Comparison of ENCODE assay signal across 1 cellular context in genomic region chr5:150486402-150487198, GRCh38.
TF ChIP-seq lines count a peak whose summit lies in the region.

No MANE protein-coding gene starts in this region.

TF ChIP-seq in K562, 482 proteins besides CTCF, POLR2A, EP300 and RAD21 (continued from another document):
- peak; percentile 70; the same call in 1 of the 2 replicates for TF ChIP-seq TOE1 (IDR thresholded peaks at IDR 0.05; ENCODE audit: borderline replicate concordance)
- no peak for TF ChIP-seq TOE1 (CRISPR knock-in tag; IDR thresholded peaks at IDR 0.05; ENCODE audit: borderline replicate concordance, low read depth)
- peak; percentile 93 for TF ChIP-seq CHD4 (IDR thresholded peaks at IDR 0.05; ENCODE audit: insufficient read depth, insufficient replicate concordance, low read depth, low read length, poor library complexity, severe bottlenecking)
- no peak for TF ChIP-seq HSF4 (CRISPR knock-in tag; IDR thresholded peaks at IDR 0.05; ENCODE audit: borderline replicate concordance)
- TF ChIP-seq FOXJ2 (tag; IDR thresholded peaks at IDR 0.05), result no peak
- TF ChIP-seq SMAD4 (CRISPR knock-in tag; conservative IDR thresholded peaks at IDR 0.05), result peak; percentile 39; the same call in 1 of the 2 replicates
- no peak for TF ChIP-seq JUND (IDR thresholded peaks at IDR 0.05; ENCODE audit: borderline replicate concordance, low read depth, low read length)
- TF ChIP-seq JUND (tag; IDR thresholded peaks at IDR 0.05; ENCODE audit: borderline replicate concordance, low read depth, low read length), result no peak
- TF ChIP-seq HDAC1 (IDR thresholded peaks at IDR 0.05), result peak; percentile 46 to 63; a peak in 2 of 4 replicates
- TF ChIP-seq ZNF589 (CRISPR knock-in tag; IDR thresholded peaks at IDR 0.05; ENCODE audit: low read depth), result peak; percentile 54; the same call in 1 of the 2 replicates
- TF ChIP-seq CBX1 (IDR thresholded peaks at IDR 0.05; ENCODE audit: low read depth), result peak; percentile 61; the same call in 1 of the 2 replicates
- peak; percentile 39; the same call in 1 of the 2 replicates for TF ChIP-seq FOXM1 (IDR thresholded peaks at IDR 0.05; ENCODE audit: low read depth)
- TF ChIP-seq FOXM1 (CRISPR knock-in tag; IDR thresholded peaks at IDR 0.05; ENCODE audit: low read depth), result no peak
- no peak for TF ChIP-seq NR0B1 (IDR thresholded peaks at IDR 0.05; ENCODE audit: partially characterized antibody)
- TF ChIP-seq MCM3 (IDR thresholded peaks at IDR 0.05), result no peak
- TF ChIP-seq TEAD4 (IDR thresholded peaks at IDR 0.05; ENCODE audit: low read length), result no peak
- TF ChIP-seq TEAD4 (CRISPR knock-in tag; IDR thresholded peaks at IDR 0.05; ENCODE audit: borderline replicate concordance), result no peak
- TF ChIP-seq HOMEZ (CRISPR knock-in tag; IDR thresholded peaks at IDR 0.05), result no peak
- no peak for TF ChIP-seq BRCA1 (IDR thresholded peaks at IDR 0.05)
- no peak for TF ChIP-seq BRCA1 (CRISPR knock-in tag; IDR thresholded peaks at IDR 0.05)
- TF ChIP-seq ESRRA (IDR thresholded peaks at IDR 0.05; ENCODE audit: borderline replicate concordance, low read depth), result no peak; the same call in 1 of the 2 replicates
- TF ChIP-seq NCOA6 (IDR thresholded peaks at IDR 0.05), result no peak
- TF ChIP-seq CXXC5 (CRISPR knock-in tag; IDR thresholded peaks at IDR 0.05), result peak; percentile 83
- peak; percentile 50; the same call in 1 of the 2 replicates for TF ChIP-seq ZBTB7A (IDR thresholded peaks at IDR 0.05; ENCODE audit: borderline replicate concordance, control insufficient read depth, low read depth, low read length)
- no peak for TF ChIP-seq ZNF830 (CRISPR knock-in tag; IDR thresholded peaks at IDR 0.05)
- peak; percentile 64 for TF ChIP-seq VEZF1 (CRISPR knock-in tag; IDR thresholded peaks at IDR 0.05)
- no peak for TF ChIP-seq CBX3 (IDR thresholded peaks at IDR 0.05; ENCODE audit: borderline replicate concordance in 1 of 2, low read length in 2 of 2)
- TF ChIP-seq NFRKB (IDR thresholded peaks at IDR 0.05; ENCODE audit: low read depth), result 0 out of 2 replicates have a peak, but pooled peaks have one; percentile 13
- no peak for TF ChIP-seq MYC (IDR thresholded peaks at IDR 0.05; ENCODE audit: low read depth, low read length)
- 0 out of 2 replicates have a peak, but pooled peaks have one; percentile 40 for TF ChIP-seq MYC (CRISPR knock-in tag; IDR thresholded peaks at IDR 0.05; ENCODE audit: borderline replicate concordance, low read depth)
- TF ChIP-seq HDAC2 (IDR thresholded peaks at IDR 0.05), result peak; percentile 94; the same call in 1 of the 2 replicates
- 0 out of 4 replicates have a peak, but pooled peaks of 1 of the 2 experiments have one; percentile 60 for TF ChIP-seq UBTF (IDR thresholded peaks at IDR 0.05; ENCODE audit: borderline replicate concordance in 1 of 2, low read depth in 2 of 2, low read length in 2 of 2)
- TF ChIP-seq YY1 (IDR thresholded peaks at IDR 0.05; ENCODE audit: borderline replicate concordance in 1 of 3, control insufficient read depth in 1 of 3, extremely low read depth in 1 of 3, insufficient read depth in 3 of 3, insufficient read length in 1 of 3, insufficient replicate concordance in 2 of 3, low read depth in 1 of 3, low read length in 2 of 3), result peak in 1 of 3 experiments; percentile 5
- TF ChIP-seq PHF20 (IDR thresholded peaks at IDR 0.05; ENCODE audit: partially characterized antibody), result peak; percentile 14
- TF ChIP-seq NONO (IDR thresholded peaks at IDR 0.05; ENCODE audit: low read depth in 2 of 2, low read length in 1 of 2), result peak in 1 of 2 experiments; percentile 52; a peak in 1 of 4 replicates
- TF ChIP-seq PRPF4 (IDR thresholded peaks at IDR 0.05; ENCODE audit: insufficient read depth, low read depth, low read length, poor library complexity, severe bottlenecking), result no peak
- TF ChIP-seq ZNF408 (CRISPR knock-in tag; IDR thresholded peaks at IDR 0.05; ENCODE audit: low read depth), result no peak
- TF ChIP-seq POLR2G (IDR thresholded peaks at IDR 0.05; ENCODE audit: low read depth, low read length), result peak; percentile 19
- peak; percentile 34; the same call in 1 of the 2 replicates for TF ChIP-seq ZNF431 (CRISPR knock-in tag; IDR thresholded peaks at IDR 0.05)
- peak; percentile 58; the same call in 1 of the 2 replicates for TF ChIP-seq PHF8 (IDR thresholded peaks at IDR 0.05; ENCODE audit: borderline replicate concordance, low read length)
- no peak for TF ChIP-seq ZNF584 (CRISPR knock-in tag; IDR thresholded peaks at IDR 0.05; ENCODE audit: low read depth)
- peak; percentile 94 for TF ChIP-seq ADNP (tag; IDR thresholded peaks at IDR 0.05)
- no peak for TF ChIP-seq TRIM25 (IDR thresholded peaks at IDR 0.05; ENCODE audit: borderline replicate concordance)
- TF ChIP-seq MAZ (CRISPR knock-in tag; conservative IDR thresholded peaks at IDR 0.05 in 1 of 2, IDR thresholded peaks at IDR 0.05 in 1 of 2), result peak; percentile 25 to 47; a peak in 3 of 4 replicates
- 0 out of 2 replicates have a peak, but pooled peaks have one; percentile 54 for TF ChIP-seq ZNF766 (CRISPR knock-in tag; conservative IDR thresholded peaks at IDR 0.05)
- TF ChIP-seq RCOR1 (IDR thresholded peaks at IDR 0.05; ENCODE audit: borderline replicate concordance in 1 of 2, low read depth in 2 of 2, low read length in 2 of 2), result peak in 1 of 2 experiments; percentile 19; a peak in 1 of 4 replicates
- TF ChIP-seq GATAD2B (IDR thresholded peaks at IDR 0.05; ENCODE audit: borderline replicate concordance), result peak; percentile 82; the same call in 1 of the 2 replicates
- TF ChIP-seq SRSF1 (IDR thresholded peaks at IDR 0.05; ENCODE audit: low read depth, low read length), result no peak
- TF ChIP-seq BRD4 (IDR thresholded peaks at IDR 0.05), result 0 out of 2 replicates have a peak, but pooled peaks have one; percentile 41
- TF ChIP-seq PHB (CRISPR knock-in tag; IDR thresholded peaks at IDR 0.05), result peak; percentile 58; the same call in 1 of the 2 replicates
- no peak for TF ChIP-seq ZFP36 (IDR thresholded peaks at IDR 0.05; ENCODE audit: low read depth, low read length, partially characterized antibody)
- 0 out of 2 replicates have a peak, but pooled peaks have one; percentile 4 for TF ChIP-seq RBFOX2 (IDR thresholded peaks at IDR 0.05; ENCODE audit: low read depth, low read length)
- TF ChIP-seq SIN3A (IDR thresholded peaks at IDR 0.05; ENCODE audit: borderline replicate concordance in 2 of 2, control insufficient read depth in 1 of 2, low read depth in 2 of 2, low read length in 2 of 2), result peak in 1 of 2 experiments; percentile 12; a peak in 1 of 4 replicates
- TF ChIP-seq GMEB1 (CRISPR knock-in tag; IDR thresholded peaks at IDR 0.05), result no peak
